Comparison of ENCODE assay signal across 9 cellular contexts in genomic region chr6:133241088-133241900, GRCh38. TPM values are rescaled to one million over a fixed set of nuclear protein-coding genes. Genes with fewer than 3 reads are reported as not detected.
DNase-seq lines count a peak whose midpoint lies in the region; ATAC-seq and TF ChIP-seq lines count a peak whose summit lies in the region.
"Had no signal": no experiment of that assay in that cellular context is flagged by ENCODE, and none has a peak within 500 bp of the region (broad histone marks: within the 10 kb centered on the region; RNA-seq: fewer than 3 reads in every experiment).

EYA4 (plus strand) TSS chr6:133241357; CDS start chr6:133274781, 33,424 bp downstream.

- H3K4me1 ChIP-seq in hepatocyte (ENCODE audit: insufficient read depth): peaks cover 12% of the 10 kb centered on the region
- H3K4me1 ChIP-seq in CD4-positive, alpha-beta memory T cell (ENCODE audit: insufficient read depth, low read length): no peaks in the 10 kb centered on the region

- no peak within 1 kb of the TSS for H3K4me3 Mint-ChIP-seq in T-helper 2 cell treated with Interferon-gamma antibody and Interleukin-4, amounts not matched to agents 5 μg/mL and 100 μg/mL, for 36 hours
- H3K4me3 Mint-ChIP-seq in activated CD8-positive, alpha-beta T cell treated with anti-CD3 and anti-CD28 coated beads for 36 hours: peak within 1 kb of the TSS; percentile 29
- H3K4me3 Mint-ChIP-seq in CD4-positive, alpha-beta memory T cell: peak within 1 kb of the TSS in 4 of 8 donors; percentile 4 to 61 (median 56)

- H3K27ac ChIP-seq in hepatocyte (no peak within 1 kb of the TSS), RWPE1 (no peak within 1 kb of the TSS; the same call in 1 of the 2 replicates)
- no peak within 1 kb of the TSS for H3K27ac ChIP-seq in CD4-positive, alpha-beta memory T cell (ENCODE audit: low read depth, low read length)

- intact Hi-C loops in activated CD8-positive, alpha-beta T cell treated with anti-CD3 and anti-CD28 coated beads for 36 hours (cut with micrococcal nuclease): no loop called here
- intact Hi-C loops in CD4-positive, alpha-beta memory T cell (cut with micrococcal nuclease): no loop called here

- CTCF ChIA-PET in activated CD8-positive, alpha-beta T cell treated with anti-CD3 and anti-CD28 coated beads for 36 hours (lab: Charles Lee): no interaction called here
- CTCF ChIA-PET in RWPE1 (lab: Yijun Ruan, JAX): no interaction called here
- CTCF ChIA-PET in CD4-positive, alpha-beta memory T cell (lab: Charles Lee; ENCODE audit: partially characterized antibody): no interaction called here

- no peak for ATAC-seq in activated CD8-positive, alpha-beta T cell treated with anti-CD3 and anti-CD28 coated beads for 36 hours

- H3K4me3 ChIP-seq in hepatocyte: peak within 1 kb of the TSS; percentile 30
- H3K4me3 ChIP-seq in skeletal muscle cell (ENCODE audit: low read depth, low read length): peak within 1 kb of the TSS; percentile 66
- H3K4me3 ChIP-seq in CD4-positive, alpha-beta memory T cell (ENCODE audit: low read length in 2 of 2): no peak within 1 kb of the TSS

- POLR2A ChIA-PET in activated CD8-positive, alpha-beta T cell treated with anti-CD3 and anti-CD28 coated beads for 36 hours (lab: Charles Lee): no interaction called here
- POLR2A ChIA-PET in RWPE1 (lab: Yijun Ruan, JAX; ENCODE audit: low non-redundant PET): no interaction called here
- POLR2A ChIA-PET in CD4-positive, alpha-beta memory T cell (lab: Charles Lee; ENCODE audit: partially characterized antibody): no interaction called here

- DNase-seq in T-helper 2 cell treated with Interferon-gamma antibody and Interleukin-4, amounts not matched to agents 5 μg/mL and 100 μg/mL, for 36 hours (ENCODE audit: low spot score): no peak
- DNase-seq in T-helper 2 cell: no peak
- DNase-seq in activated CD8-positive, alpha-beta T cell treated with anti-CD3 and anti-CD28 coated beads for 36 hours: no peak
- DNase-seq in hepatocyte (ENCODE audit: low spot score): peak; percentile 27
- no peak for DNase-seq in skeletal muscle cell (ENCODE audit: low read depth)
- DNase-seq in RWPE1 (ENCODE audit: low spot score): no peak
- no peak for DNase-seq in CD4-positive, alpha-beta memory T cell
- DNase-seq in effector CD4-positive, alpha-beta T cell: no peak
- DNase-seq: CD4-positive, CD25-positive, alpha-beta regulatory T cell had no signal

- H3K9me3 ChIP-seq in hepatocyte (ENCODE audit: low read depth): no peaks in the 10 kb centered on the region
- no peaks in the 10 kb centered on the region for H3K9me3 ChIP-seq in CD4-positive, alpha-beta memory T cell (ENCODE audit: control insufficient read depth in 1 of 2, low read length in 2 of 2)

- H3K9me3 Mint-ChIP-seq in T-helper 2 cell treated with Interferon-gamma antibody and Interleukin-4, amounts not matched to agents 5 μg/mL and 100 μg/mL, for 36 hours: no peaks in the 10 kb centered on the region
- H3K9me3 Mint-ChIP-seq in activated CD8-positive, alpha-beta T cell treated with anti-CD3 and anti-CD28 coated beads for 36 hours: no peaks in the 10 kb centered on the region
- peaks cover 0 to 4% (median 0%) of the 10 kb centered on the region in 8 donors for H3K9me3 Mint-ChIP-seq in CD4-positive, alpha-beta memory T cell

- peak within 1 kb of the TSS; percentile 26 for H3K27ac Mint-ChIP-seq in T-helper 2 cell treated with Interferon-gamma antibody and Interleukin-4, amounts not matched to agents 5 μg/mL and 100 μg/mL, for 36 hours
- no peak within 1 kb of the TSS for H3K27ac Mint-ChIP-seq in activated CD8-positive, alpha-beta T cell treated with anti-CD3 and anti-CD28 coated beads for 36 hours
- H3K27ac Mint-ChIP-seq in CD4-positive, alpha-beta memory T cell: no peak within 1 kb of the TSS
- H3K27ac Mint-ChIP-seq: CD4-positive, CD25-positive, alpha-beta regulatory T cell had no signal

- H3K9me2 ChIP-seq in hepatocyte (replicated peaks; ENCODE audit: insufficient read depth): no peaks in the 10 kb centered on the region

- H4K20me1 ChIP-seq in hepatocyte (ENCODE audit: insufficient read depth, poor library complexity, severe bottlenecking): no peaks in the 10 kb centered on the region

- H3K27me3 Mint-ChIP-seq in T-helper 2 cell treated with Interferon-gamma antibody and Interleukin-4, amounts not matched to agents 5 μg/mL and 100 μg/mL, for 36 hours (ENCODE audit: low read depth): peaks cover 70% of the 10 kb centered on the region
- peaks cover 40% of the 10 kb centered on the region for H3K27me3 Mint-ChIP-seq in activated CD8-positive, alpha-beta T cell treated with anti-CD3 and anti-CD28 coated beads for 36 hours
- peaks cover 25 to 31% of the 10 kb centered on the region in 2 donors for H3K27me3 Mint-ChIP-seq in CD4-positive, alpha-beta memory T cell

- peaks cover 3% of the 10 kb centered on the region for H3K4me1 Mint-ChIP-seq in T-helper 2 cell treated with Interferon-gamma antibody and Interleukin-4, amounts not matched to agents 5 μg/mL and 100 μg/mL, for 36 hours (ENCODE audit: low read depth)
- peaks cover 8% of the 10 kb centered on the region for H3K4me1 Mint-ChIP-seq in activated CD8-positive, alpha-beta T cell treated with anti-CD3 and anti-CD28 coated beads for 36 hours (ENCODE audit: low read depth)
- H3K4me1 Mint-ChIP-seq in CD4-positive, alpha-beta memory T cell: peaks cover 4 to 22% (median 10%) of the 10 kb centered on the region in 4 donors

- H3K36me3 ChIP-seq in hepatocyte (replicated peaks; ENCODE audit: insufficient read depth, low read depth): no peaks in the 10 kb centered on the region
- H3K36me3 ChIP-seq in CD4-positive, alpha-beta memory T cell (ENCODE audit: insufficient read depth, low read length): no peaks in the 10 kb centered on the region

- TF ChIP-seq CTCF in activated CD8-positive, alpha-beta T cell treated with anti-CD3 and anti-CD28 coated beads for 36 hours (IDR thresholded peaks at IDR 0.05): no peak
- TF ChIP-seq CTCF in hepatocyte (IDR thresholded peaks at IDR 0.05; ENCODE audit: poor library complexity) (no peak), RWPE1 (conservative IDR thresholded peaks at IDR 0.05; ENCODE audit: low read depth) (no peak)

- WGBS in hepatocyte (ENCODE audit: low lambda C conversion rate, missing lambda C conversion rate): 2% methylated on average over 50 of the region's 84 CpGs

- no peaks in the 10 kb centered on the region for H3K79me2 ChIP-seq in hepatocyte

- peaks cover 77% of the 10 kb centered on the region for H3K27me3 ChIP-seq in hepatocyte
- peaks cover 12% of the 10 kb centered on the region for H3K27me3 ChIP-seq in CD4-positive, alpha-beta memory T cell (ENCODE audit: insufficient read depth, low read length)

- peak within 1 kb of the TSS; percentile 90 for H3K4me2 ChIP-seq in hepatocyte

- H2AFZ ChIP-seq in hepatocyte: peak within 1 kb of the TSS; percentile 66

- H3K36me3 Mint-ChIP-seq in T-helper 2 cell treated with Interferon-gamma antibody and Interleukin-4, amounts not matched to agents 5 μg/mL and 100 μg/mL, for 36 hours (ENCODE audit: low read depth): no peaks in the 10 kb centered on the region
- H3K36me3 Mint-ChIP-seq in activated CD8-positive, alpha-beta T cell treated with anti-CD3 and anti-CD28 coated beads for 36 hours (ENCODE audit: low read depth): no peaks in the 10 kb centered on the region
- no peaks in the 10 kb centered on the region for H3K36me3 Mint-ChIP-seq in CD4-positive, alpha-beta memory T cell
- H3K36me3 Mint-ChIP-seq: CD4-positive, CD25-positive, alpha-beta regulatory T cell had no signal

RNA-seq across cellular contexts. Expression of gene EYA4, which starts in this region (rescaled TPM):
- total RNA-seq in activated CD8-positive, alpha-beta T cell treated with anti-CD3 and anti-CD28 coated beads for 36 hours: not detected
- total RNA-seq in hepatocyte: 1.8 and 1.9 TPM in 2 replicates
- polyA plus RNA-seq in hepatocyte: 0.33 TPM in 1 of 2 replicates, not detected in the other
- total RNA-seq in CD4-positive, alpha-beta memory T cell: not detected
- not detected for polyA plus RNA-seq in CD4-positive, alpha-beta memory T cell
- total RNA-seq: CD4-positive, CD25-positive, alpha-beta regulatory T cell had no signal
- polyA plus RNA-seq: CD4-positive, CD25-positive, alpha-beta regulatory T cell had no signal

Comparison
In these comparisons a context has a peak if more than half of its experiments do, and no peak if none do; other contexts are left out.
1. H3K4me3 ChIP-seq: peak in hepatocyte (single experiment) and skeletal muscle cell (single experiment); none in CD4-positive, alpha-beta memory T cell (0 of 2).